In genomic region chr6:30154061-30154460, GRCh38 we compare ENCODE assay signal across 35 cellular contexts. TPM values are rescaled to one million over a fixed set of nuclear protein-coding genes. Genes with fewer than 3 reads are reported as not detected.
"Had no signal": no experiment of that assay in that cellular context is flagged by ENCODE, and none has a peak within 500 bp of the region (broad histone marks: within the 10 kb centered on the region; RNA-seq: fewer than 3 reads in every experiment).

No MANE protein-coding gene starts in this region.

- H3K27me3 ChIP-seq: colonic mucosa, ovary, testis, upper lobe of left lung had no signal

- H3K27ac ChIP-seq: colonic mucosa, esophagus muscularis mucosa, foreskin keratinocyte, gastroesophageal sphincter, heart right ventricle, lower lobe of right lung, ovary, psoas muscle, skin epidermis, spleen, testis, tibial artery, upper lobe of left lung had no signal

- H3K4me3 ChIP-seq: colonic mucosa, esophagus muscularis mucosa, gastroesophageal sphincter, heart right ventricle, lower lobe of right lung, mucosa of descending colon, ovary, psoas muscle, skin epidermis, spleen, testis, tibial artery, upper lobe of left lung had no signal

- DNase-seq: effector memory CD4-positive, alpha-beta T cell; heart right ventricle; hypothalamus; immature natural killer cell; left ventricle myocardium superior; lower lobe of right lung; naive thymus-derived CD8-positive, alpha-beta T cell; occipital lobe; ovary; posterior cingulate gyrus; psoas muscle; right cardiac atrium; spleen; stimulated activated CD4-positive, alpha-beta T cell treated with anti-CD3 and anti-CD28 coated beads, Interleukin-4, amount 100 ng/mL, for 4 hours; stimulated activated naive CD8-positive, alpha-beta T cell treated with anti-CD3 and anti-CD28 coated beads, Interleukin-15, Interleukin-2, amounts not matched to agents 100 U/mL and 50 U/mL, for 24 hours; substantia nigra; testis; tibial artery had no signal

- FAIRE-seq: endothelial cell of umbilical vein had no signal

- H3K4me1 ChIP-seq: colonic mucosa, psoas muscle, testis had no signal

- H3K9me3 ChIP-seq: colonic mucosa, esophagus muscularis mucosa, gastroesophageal sphincter, heart right ventricle, lower lobe of right lung, mucosa of descending colon, ovary, psoas muscle, spleen, testis, tibial artery, upper lobe of left lung had no signal

- ATAC-seq: lower lobe of right lung; naive thymus-derived CD8-positive, alpha-beta T cell; psoas muscle; stimulated activated memory B cell treated with anti-CD40 and anti-IgM and Interleukin-4, amounts not matched to agents 10 μg/mL and 1 μg/mL and 100 μg/mL, for 72 hours; stimulated activated naive CD8-positive, alpha-beta T cell treated with anti-CD3 and anti-CD28 coated beads, Interleukin-15, Interleukin-2, amounts not matched to agents 100 U/mL and 50 U/mL, for 24 hours had no signal

- H3K36me3 ChIP-seq: colonic mucosa, esophagus muscularis mucosa, gastroesophageal sphincter, heart right ventricle, lower lobe of right lung, ovary, spleen, tibial artery, upper lobe of left lung had no signal

RNA-seq across cellular contexts. Expression of gene TRIM10, which starts 7.0 kb away (rescaled TPM):
- total RNA-seq: chondrocyte; endothelial cell of umbilical vein; epithelial cell of proximal tubule; fibroblast of lung; foreskin keratinocyte; heart right ventricle; left ventricle myocardium superior; lower lobe of right lung; mesothelial cell of epicardium; myocyte; naive thymus-derived CD8-positive, alpha-beta T cell; renal cortical epithelial cell; right cardiac atrium had no signal
- polyA plus RNA-seq: endothelial cell of umbilical vein; fibroblast of lung; foreskin keratinocyte; heart right ventricle; immature natural killer cell; keratinocyte; naive thymus-derived CD8-positive, alpha-beta T cell; neural cell; ovary; psoas muscle; right cardiac atrium had no signal

RNA-seq across cellular contexts. Expression of gene TRIM15, which starts 9.3 kb away (rescaled TPM):
- total RNA-seq: chondrocyte; endothelial cell of umbilical vein; epithelial cell of proximal tubule; fibroblast of lung; foreskin keratinocyte; gastroesophageal sphincter; heart right ventricle; left ventricle myocardium superior; lower lobe of right lung; mesothelial cell of epicardium; myocyte; naive thymus-derived CD8-positive, alpha-beta T cell; occipital lobe; psoas muscle; renal cortical epithelial cell; right cardiac atrium had no signal
- polyA plus RNA-seq: endothelial cell of umbilical vein; fibroblast of lung; foreskin keratinocyte; heart right ventricle; immature natural killer cell; keratinocyte; naive thymus-derived CD8-positive, alpha-beta T cell; neural cell; ovary; right cardiac atrium had no signal

RNA-seq across cellular contexts. Expression of gene TRIM40, which starts 18.1 kb away (rescaled TPM):
- total RNA-seq: chondrocyte; endothelial cell of umbilical vein; epithelial cell of proximal tubule; esophagus muscularis mucosa; fibroblast of lung; foreskin keratinocyte; gastroesophageal sphincter; heart right ventricle; left ventricle myocardium superior; lower lobe of right lung; mesothelial cell of epicardium; myocyte; naive thymus-derived CD8-positive, alpha-beta T cell; occipital lobe; ovary; psoas muscle; renal cortical epithelial cell; right cardiac atrium; upper lobe of left lung had no signal
- polyA plus RNA-seq: endothelial cell of umbilical vein; fibroblast of lung; foreskin keratinocyte; heart right ventricle; immature natural killer cell; keratinocyte; naive thymus-derived CD8-positive, alpha-beta T cell; neural cell; ovary; right cardiac atrium; spleen had no signal

RNA-seq across cellular contexts. Expression of gene TRIM31, which starts 41.2 kb away (rescaled TPM):
- total RNA-seq: chondrocyte; endothelial cell of umbilical vein; epithelial cell of proximal tubule; fibroblast of lung; gastroesophageal sphincter; heart right ventricle; left ventricle myocardium superior; mesothelial cell of epicardium; myocyte; naive thymus-derived CD8-positive, alpha-beta T cell; occipital lobe; ovary; psoas muscle; renal cortical epithelial cell; right cardiac atrium; spleen had no signal
- polyA plus RNA-seq: endothelial cell of umbilical vein, fibroblast of lung, heart right ventricle, immature natural killer cell, keratinocyte, neural cell, ovary, right cardiac atrium had no signal
